ENCODE assay signal across 11 cellular contexts in the genomic region with DNA sequence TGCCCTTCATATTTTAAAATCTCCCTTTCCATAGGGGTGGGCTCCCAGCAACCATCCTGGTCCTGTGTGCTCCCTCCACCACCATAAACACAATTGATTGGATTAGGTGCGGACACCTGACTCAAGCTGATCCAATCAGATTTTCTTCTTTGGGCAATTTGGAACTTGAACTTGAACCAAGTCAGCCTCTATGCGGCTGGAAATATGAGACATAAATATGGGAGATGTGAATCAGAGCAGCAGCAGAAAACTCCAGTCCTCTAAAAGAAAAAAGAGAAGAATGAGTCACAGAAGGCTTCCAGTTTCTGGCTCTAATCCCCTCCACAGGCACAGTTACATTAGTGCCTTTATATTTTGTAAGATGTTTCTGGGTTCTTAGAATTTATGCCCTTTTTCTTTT.
A peak's percentile ranks its signal among the peaks of the same experiment; 100 is the strongest.
DNase-seq lines count a peak whose midpoint lies in the region; ATAC-seq lines count a peak whose summit lies in the region.
"Had no signal": no experiment of that assay in that cellular context is flagged by ENCODE, and none has a peak within 500 bp of the region (broad histone marks: within the 10 kb centered on the region; RNA-seq: fewer than 3 reads in every experiment).

No MANE protein-coding gene starts in this region.

- H3K4me3 ChIP-seq in skeletal muscle cell (ENCODE audit: low read depth, low read length): no peak overlapping the region
- H3K4me3 ChIP-seq: pancreas had no signal

- ATAC-seq in central memory CD8-positive, alpha-beta T cell (replicated peaks; ENCODE audit: extremely low read depth, poor library complexity, severe bottlenecking): no peak
- ATAC-seq in HG02623 (IDR thresholded peaks at IDR 0.05; ENCODE audit: unreplicated experiment): no peak
- no peak for ATAC-seq in HG02571 (IDR thresholded peaks at IDR 0.05; ENCODE audit: unreplicated experiment)
- ATAC-seq: pancreas had no signal

- H3K4me1 Mint-ChIP-seq in T-helper 2 cell treated with Interferon-gamma antibody and Interleukin-4, amounts not matched to agents 5 μg/mL and 100 μg/mL, for 36 hours (ENCODE audit: low read depth): peaks cover 25% of the 10 kb centered on the region
- H3K4me1 Mint-ChIP-seq in central memory CD8-positive, alpha-beta T cell: peaks cover 35% of the 10 kb centered on the region

- peak; percentile 10 for DNase-seq in T-helper 2 cell treated with Interferon-gamma antibody and Interleukin-4, amounts not matched to agents 5 μg/mL and 100 μg/mL, for 36 hours (ENCODE audit: low spot score)
- DNase-seq in T-helper 2 cell: no peak
- DNase-seq in RKO (ENCODE audit: low spot score): peak; percentile 64
- no peak for DNase-seq in central memory CD8-positive, alpha-beta T cell (ENCODE audit: low spot score in 2 of 2)
- DNase-seq in skeletal muscle cell (ENCODE audit: low read depth): peak; percentile 41
- DNase-seq in SIG-M5 (lab: John Stamatoyannopoulos, UW): no peak
- DNase-seq: islet precursor cell, pancreas, SHP77 treated with DMSO at 0.1 percent for 48 hours had no signal

- H3K4me3 Mint-ChIP-seq in T-helper 2 cell treated with Interferon-gamma antibody and Interleukin-4, amounts not matched to agents 5 μg/mL and 100 μg/mL, for 36 hours: no peak overlapping the region
- H3K4me3 Mint-ChIP-seq in central memory CD8-positive, alpha-beta T cell: no peak overlapping the region

- no peaks in the 10 kb centered on the region for H3K36me3 Mint-ChIP-seq in T-helper 2 cell treated with Interferon-gamma antibody and Interleukin-4, amounts not matched to agents 5 μg/mL and 100 μg/mL, for 36 hours (ENCODE audit: low read depth)
- H3K36me3 Mint-ChIP-seq in central memory CD8-positive, alpha-beta T cell (ENCODE audit: insufficient read depth): peaks cover 5% of the 10 kb centered on the region

- H3K27me3 Mint-ChIP-seq in T-helper 2 cell treated with Interferon-gamma antibody and Interleukin-4, amounts not matched to agents 5 μg/mL and 100 μg/mL, for 36 hours (ENCODE audit: low read depth): no peaks in the 10 kb centered on the region
- H3K27me3 Mint-ChIP-seq in central memory CD8-positive, alpha-beta T cell: no peaks in the 10 kb centered on the region

- H3K9me3 Mint-ChIP-seq in T-helper 2 cell treated with Interferon-gamma antibody and Interleukin-4, amounts not matched to agents 5 μg/mL and 100 μg/mL, for 36 hours: no peaks in the 10 kb centered on the region
- H3K9me3 Mint-ChIP-seq in central memory CD8-positive, alpha-beta T cell: no peaks in the 10 kb centered on the region

- no peak overlapping the region for H3K27ac Mint-ChIP-seq in T-helper 2 cell treated with Interferon-gamma antibody and Interleukin-4, amounts not matched to agents 5 μg/mL and 100 μg/mL, for 36 hours
- peak overlapping the region; percentile 44 for H3K27ac Mint-ChIP-seq in central memory CD8-positive, alpha-beta T cell (ENCODE audit: low read depth)

Comparison
In these comparisons a context has a peak if more than half of its experiments do, and no peak if none do; other contexts are left out.
1. DNase-seq: peak in T-helper 2 cell treated with Interferon-gamma antibody and Interleukin-4, amounts not matched to agents 5 μg/mL and 100 μg/mL, for 36 hours (single experiment), RKO (single experiment) and skeletal muscle cell (single experiment); none in T-helper 2 cell (0 of 5), central memory CD8-positive, alpha-beta T cell (0 of 2) and SIG-M5 (single experiment).